1 cellular context compared by ENCODE assay signal in the genomic region with DNA sequence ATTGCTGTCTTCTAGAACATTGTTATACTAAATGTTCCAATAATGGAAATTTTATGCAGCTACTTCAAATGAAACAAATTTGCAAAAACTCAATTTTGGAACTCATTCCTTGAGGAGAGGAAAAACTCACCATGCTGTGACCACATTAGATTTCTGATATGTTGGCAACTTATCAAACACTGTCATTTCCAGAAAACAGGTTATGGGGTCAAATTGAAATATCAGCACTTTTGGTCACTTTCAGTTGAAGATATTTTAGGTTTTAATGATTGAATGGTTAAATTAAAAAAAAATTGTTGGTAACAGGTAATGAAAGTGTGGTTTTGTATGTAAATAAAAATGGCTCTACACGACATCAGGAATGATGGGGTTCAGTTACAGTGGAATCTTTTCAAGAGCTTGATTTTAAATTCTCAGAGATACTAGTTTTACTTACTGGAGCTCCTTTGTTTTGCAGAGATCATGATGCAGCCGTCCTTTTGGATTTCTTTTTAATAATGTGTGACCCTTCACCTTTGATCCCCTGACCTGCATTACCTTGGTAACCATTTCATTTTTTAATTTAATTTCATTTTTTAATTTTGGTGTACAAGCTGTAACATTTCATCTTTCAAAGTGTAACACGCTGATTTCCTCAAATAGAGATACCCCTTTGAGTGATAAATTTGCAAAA.
TF ChIP-seq lines count a peak whose summit lies in the region.

No MANE protein-coding gene starts in this region.

TF ChIP-seq in HepG2, 621 proteins besides CTCF, POLR2A, EP300 and RAD21 (continued from another document):
- TF ChIP-seq SNAPC4 (CRISPR knock-in tag; IDR thresholded peaks at IDR 0.05), result no peak
- TF ChIP-seq ZNF354B (CRISPR knock-in tag; IDR thresholded peaks at IDR 0.05), result no peak
- no peak for TF ChIP-seq NR2F6 (IDR thresholded peaks at IDR 0.05)
- no peak for TF ChIP-seq NR2F6 (CRISPR knock-in tag; IDR thresholded peaks at IDR 0.05)
- no peak for TF ChIP-seq SRSF9 (IDR thresholded peaks at IDR 0.05; ENCODE audit: borderline replicate concordance, insufficient read depth, low read depth, low read length, poor library complexity, severe bottlenecking)
- TF ChIP-seq ZNF780A (CRISPR knock-in tag; IDR thresholded peaks at IDR 0.05), result no peak
- TF ChIP-seq, protein P1, sequence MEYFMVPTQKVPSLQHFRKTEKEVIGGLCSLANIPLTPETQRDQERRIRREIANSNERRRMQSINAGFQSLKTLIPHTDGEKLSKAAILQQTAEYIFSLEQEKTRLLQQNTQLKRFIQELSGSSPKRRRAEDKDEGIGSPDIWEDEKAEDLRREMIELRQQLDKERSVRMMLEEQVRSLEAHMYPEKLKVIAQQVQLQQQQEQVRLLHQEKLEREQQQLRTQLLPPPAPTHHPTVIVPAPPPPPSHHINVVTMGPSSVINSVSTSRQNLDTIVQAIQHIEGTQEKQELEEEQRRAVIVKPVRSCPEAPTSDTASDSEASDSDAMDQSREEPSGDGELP (IDR thresholded peaks at IDR 0.05; ENCODE audit: borderline replicate concordance, low read depth), result no peak
- peak; percentile 63 to 69 for TF ChIP-seq MAFK (conservative IDR thresholded peaks at IDR 0.05 in 1 of 2, IDR thresholded peaks at IDR 0.05 in 1 of 2; ENCODE audit: low read length in 2 of 2)
- TF ChIP-seq SP4 (CRISPR knock-in tag; IDR thresholded peaks at IDR 0.05), result no peak
- no peak for TF ChIP-seq STAT6 (CRISPR knock-in tag; IDR thresholded peaks at IDR 0.05; ENCODE audit: borderline replicate concordance)
- no peak for TF ChIP-seq RFX1 (IDR thresholded peaks at IDR 0.05)
- TF ChIP-seq MAFF (IDR thresholded peaks at IDR 0.05; ENCODE audit: low read depth, low read length), result peak; percentile 57
- no peak for TF ChIP-seq TBX3 (IDR thresholded peaks at IDR 0.05; ENCODE audit: borderline replicate concordance)
